24 cellular contexts compared by ENCODE assay signal in the genomic region with DNA sequence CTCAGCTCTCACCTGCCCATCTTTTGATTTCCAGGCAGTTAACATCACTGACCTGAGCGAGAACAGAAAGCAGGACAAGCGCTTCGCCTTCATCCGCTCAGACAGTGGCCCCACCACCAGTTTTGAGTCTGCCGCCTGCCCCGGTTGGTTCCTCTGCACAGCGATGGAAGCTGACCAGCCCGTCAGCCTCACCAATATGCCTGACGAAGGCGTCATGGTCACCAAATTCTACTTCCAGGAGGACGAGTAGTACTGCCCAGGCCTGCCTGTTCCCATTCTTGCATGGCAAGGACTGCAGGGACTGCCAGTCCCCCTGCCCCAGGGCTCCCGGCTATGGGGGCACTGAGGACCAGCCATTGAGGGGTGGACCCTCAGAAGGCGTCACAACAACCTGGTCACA. TPM values are rescaled to one million over a fixed set of nuclear protein-coding genes. Genes with fewer than 3 reads are reported as not detected.
"Had no signal": no experiment of that assay in that cellular context is flagged by ENCODE, and none has a peak within 500 bp of the region (broad histone marks: within the 10 kb centered on the region; RNA-seq: fewer than 3 reads in every experiment).

No MANE protein-coding gene starts in this region.

- H3K4me1 Mint-ChIP-seq: WTC11 had no signal

- ATAC-seq: T-helper 17 cell, WTC11 had no signal

- H3K36me3 ChIP-seq: breast epithelium had no signal

- H3K4me1 ChIP-seq: breast epithelium had no signal

- H3K4me2 ChIP-seq: PC-9 had no signal

- H2AFZ ChIP-seq: PC-9 had no signal

- H3K4me3 ChIP-seq: breast epithelium, PC-9 had no signal

- H3K27ac Mint-ChIP-seq: activated naive CD4-positive, alpha-beta T cell treated with anti-CD3 and anti-CD28 coated beads, Interleukin-2, amount 50 U/mL, for 24 hours; T-helper 17 cell; WTC11 had no signal

- H3K36me3 Mint-ChIP-seq: activated naive CD4-positive, alpha-beta T cell treated with anti-CD3 and anti-CD28 coated beads, Interleukin-2, amount 50 U/mL, for 24 hours; IgD-negative memory B cell; WTC11 had no signal

- H3K4me3 Mint-ChIP-seq: activated naive CD4-positive, alpha-beta T cell treated with anti-CD3 and anti-CD28 coated beads, Interleukin-2, amount 50 U/mL, for 24 hours; IgD-negative memory B cell; T-helper 17 cell; WTC11 had no signal

- H3K9me3 ChIP-seq: breast epithelium had no signal

- DNase-seq: activated CD4-positive, alpha-beta T cell treated with anti-CD3 and anti-CD28 coated beads for 48 hours; activated CD4-positive, alpha-beta T cell treated with anti-CD3 and anti-CD28 coated beads, Interleukin-2, amount 50 U/mL, for 48 hours; activated CD4-positive, CD25-positive, alpha-beta regulatory T cell treated with anti-CD3 and anti-CD28 coated beads, Interleukin-2, amount 50 U/mL, for 72 hours; activated CD8-positive, alpha-beta memory T cell treated with anti-CD3 and anti-CD28 coated beads, Interleukin-2, amount 50 U/mL, for 48 hours; activated effector memory CD4-positive, alpha-beta T cell treated with Interleukin-2 at 50 U/mL for 16 hours; activated naive CD4-positive, alpha-beta T cell; activated T-cell treated with anti-CD3 and anti-CD28 coated beads, Interleukin-2, amount 50 U/mL, for 1 hour; aorta; KG1; NCI-H1092; NCI-H1417 treated with DMSO at 0.1 percent for 48 hours; NCI-H1694 treated with DMSO at 0.1 percent for 48 hours; NCI-H2029 treated with DMSO at 0.1 percent for 48 hours; NCI-H510A treated with DMSO at 0.1 percent for 48 hours; NCI-H69; PC-9; SIG-M5; T-helper 17 cell; T-helper 9 cell had no signal

- H3K27ac ChIP-seq: breast epithelium, PC-9 had no signal

- H3K9me3 Mint-ChIP-seq: activated naive CD4-positive, alpha-beta T cell treated with anti-CD3 and anti-CD28 coated beads, Interleukin-2, amount 50 U/mL, for 24 hours; IgD-negative memory B cell; WTC11 had no signal

- H3K27me3 ChIP-seq: breast epithelium had no signal

- H3K27me3 Mint-ChIP-seq: activated naive CD4-positive, alpha-beta T cell treated with anti-CD3 and anti-CD28 coated beads, Interleukin-2, amount 50 U/mL, for 24 hours had no signal

RNA-seq across cellular contexts. Expression of a gene that starts 5.2 kb away (rescaled TPM):
- total RNA-seq: LHCN-M2, WTC11 had no signal
- polyA plus RNA-seq: IgD-negative memory B cell had no signal
